In the genomic region with DNA sequence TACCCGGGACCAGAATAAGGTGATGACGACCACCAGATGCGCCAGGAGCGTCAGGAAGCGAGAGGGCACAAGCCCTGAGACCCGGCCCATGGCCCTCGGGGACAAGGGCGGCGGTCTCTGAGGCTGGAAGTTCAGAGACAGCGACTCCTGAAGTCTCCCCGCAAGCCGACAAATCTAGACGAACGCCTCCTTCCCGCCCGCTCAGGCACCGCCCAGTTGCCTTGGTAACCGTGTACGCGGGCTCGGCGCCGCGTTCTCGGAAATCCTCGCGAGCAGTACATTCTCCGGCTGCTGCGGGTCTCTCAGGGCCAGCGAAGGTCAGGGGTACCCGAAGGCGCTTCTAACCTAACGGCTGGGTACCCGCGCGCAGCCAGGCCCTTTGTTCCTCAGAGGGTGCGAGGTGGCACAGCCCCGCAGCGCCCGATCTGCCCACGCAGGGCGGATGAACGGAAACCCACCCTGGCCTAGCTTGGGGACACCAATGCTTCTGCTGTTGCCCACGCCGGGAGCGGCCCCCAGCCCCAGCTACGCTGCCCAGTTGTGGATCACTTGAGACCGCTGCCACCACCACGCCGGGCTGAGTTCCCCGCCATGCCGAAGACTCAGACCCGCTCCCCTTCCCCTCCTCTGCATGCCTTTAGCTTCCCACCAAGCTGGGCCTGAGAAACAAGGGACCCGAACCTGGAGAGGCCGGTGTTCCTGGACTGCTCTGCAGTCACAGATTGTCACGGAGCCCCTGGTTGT, we compare ENCODE assay signal across 7 cellular contexts. TPM values are rescaled to one million over a fixed set of nuclear protein-coding genes. Genes with fewer than 3 reads are reported as not detected.
DNase-seq lines count a peak whose midpoint lies in the region; ATAC-seq and TF ChIP-seq lines count a peak whose summit lies in the region.

A gene (minus strand): TSS at position 184 of the 744 bp plus-strand sequence. CDS start 94 bp downstream, at position 90.

- ATAC-seq in GM18505 (IDR thresholded peaks at IDR 0.05; ENCODE audit: unreplicated experiment) (peak; percentile 35), HG03442 (IDR thresholded peaks at IDR 0.05; ENCODE audit: unreplicated experiment) (peak; percentile 31)

- peak; percentile 68 for TF ChIP-seq POLR2A in GM18505 (IDR thresholded peaks at IDR 0.05; ENCODE audit: borderline replicate concordance, extremely low read depth, insufficient read depth, insufficient read length)

- no peaks in the 10 kb centered on the region for H3K27me3 ChIP-seq in NT2/D1 (ENCODE audit: insufficient read depth, insufficient read length)

- H3K4me1 ChIP-seq in NT2/D1 (ENCODE audit: insufficient read depth, insufficient read length): peaks cover 5% of the 10 kb centered on the region

- peak within 1 kb of the TSS; percentile 92 for H3K9ac ChIP-seq in NT2/D1 (ENCODE audit: insufficient read length, low read depth)

- H3K36me3 ChIP-seq in NT2/D1 (ENCODE audit: insufficient read depth, insufficient read length, low read length): no peaks in the 10 kb centered on the region

- H3K4me3 ChIP-seq in NT2/D1 (ENCODE audit: insufficient read length, low read depth): peak within 1 kb of the TSS; percentile 78

- no peak for DNase-seq in NT2/D1 (ENCODE audit: low read depth, low spot score)
- peak; percentile 67 for DNase-seq in activated CD8-positive, alpha-beta memory T cell treated with anti-CD3 and anti-CD28 coated beads, Interleukin-2, amount 50 U/mL, for 24 hours (ENCODE audit: extremely low read depth)
- peak; percentile 95 for DNase-seq in mesenteric fat pad (ENCODE audit: low spot score)
- DNase-seq in stimulated activated CD8-positive, alpha-beta memory T cell treated with anti-CD3 and anti-CD28 coated beads, Interleukin-15, amount 100 ng/mL, for 48 hours (ENCODE audit: low read depth in 2 of 2): peak; percentile 77 to 83

- in situ Hi-C loops in endometrial microvascular endothelial cells (cut with HindIII; ENCODE audit: inconsistent ontology term, low pct_unique_long_range_greater_than_20kb, low sequenced_read_pairs): no loop called here

- H3K9me3 ChIP-seq in NT2/D1 (ENCODE audit: insufficient read depth, low read length): no peaks in the 10 kb centered on the region

RNA-seq across cellular contexts. Expression of the gene that starts here (rescaled TPM):
- total RNA-seq in endometrial microvascular endothelial cells (ENCODE audit: inconsistent ontology term): 34.0 TPM
- 16.3 TPM for total RNA-seq in mesenteric fat pad
